In genomic region chr10:30832727-30833624, GRCh38 we compare ENCODE assay signal across 12 cellular contexts.
"Had no signal": no experiment of that assay in that cellular context is flagged by ENCODE, and none has a peak within 500 bp of the region (broad histone marks: within the 10 kb centered on the region; RNA-seq: fewer than 3 reads in every experiment).

No MANE protein-coding gene starts in this region.

- H3K36me3 Mint-ChIP-seq: neural progenitor cell had no signal

- H3K27ac ChIP-seq: cardiac muscle cell, left lung, neural progenitor cell, parathyroid adenoma had no signal

- H3K4me1 Mint-ChIP-seq: stimulated activated naive B cell treated with anti-CD40 and anti-IgM and Interleukin-4, amounts not matched to agents 10 μg/mL and 1 μg/mL and 100 μg/mL, for 72 hours had no signal

- H3K9me3 ChIP-seq: heart left ventricle, left lung, upper lobe of left lung had no signal

- ATAC-seq: activated CD8-positive, alpha-beta T cell treated with anti-CD3 and anti-CD28 coated beads for 36 hours; left lung; stimulated activated naive B cell treated with anti-CD40 and anti-IgM and Interleukin-4, amounts not matched to agents 10 μg/mL and 1 μg/mL and 100 μg/mL, for 72 hours had no signal

- H3K27ac Mint-ChIP-seq: activated CD8-positive, alpha-beta T cell treated with anti-CD3 and anti-CD28 coated beads for 36 hours; activated T-helper 1 cell treated with anti-CD3 and anti-CD28 coated beads, Interleukin-12 subunit alpha, Interleukin-12 subunit beta, Interleukin-2, Interleukin-4 antibody, amounts not matched to agents 30 ng/mL and 10 ng/mL and 1 ng/mL, durations not matched to agents 14 hours and 24 hours and 36 hours; neural progenitor cell; stimulated activated naive B cell treated with anti-CD40 and anti-IgM and Interleukin-4, amounts not matched to agents 10 μg/mL and 1 μg/mL and 100 μg/mL, for 72 hours had no signal

- DNase-seq: activated CD8-positive, alpha-beta memory T cell treated with anti-CD3 and anti-CD28 coated beads, Interleukin-2, amount 50 U/mL, for 48 hours; activated CD8-positive, alpha-beta T cell treated with anti-CD3 and anti-CD28 coated beads for 36 hours; activated naive CD4-positive, alpha-beta T cell treated with Interleukin-2 at 50 U/mL for 16 hours; heart left ventricle; left lung; stimulated activated CD4-positive, alpha-beta T cell treated with anti-CD3 and anti-CD28 coated beads, Interleukin-2, amount 100 ng/mL, for 24 hours; stimulated activated naive B cell treated with anti-CD40 and anti-IgM and Interleukin-4, amounts not matched to agents 10 μg/mL and 1 μg/mL and 100 μg/mL, for 72 hours; upper lobe of left lung had no signal

- H3K4me3 Mint-ChIP-seq: activated CD8-positive, alpha-beta T cell treated with anti-CD3 and anti-CD28 coated beads for 36 hours; activated T-helper 1 cell treated with anti-CD3 and anti-CD28 coated beads, Interleukin-12 subunit alpha, Interleukin-12 subunit beta, Interleukin-2, Interleukin-4 antibody, amounts not matched to agents 30 ng/mL and 10 ng/mL and 1 ng/mL, durations not matched to agents 14 hours and 24 hours and 36 hours; neural progenitor cell; stimulated activated naive B cell treated with anti-CD40 and anti-IgM and Interleukin-4, amounts not matched to agents 10 μg/mL and 1 μg/mL and 100 μg/mL, for 72 hours had no signal

- H3K27me3 Mint-ChIP-seq: activated CD8-positive, alpha-beta T cell treated with anti-CD3 and anti-CD28 coated beads for 36 hours had no signal

- H3K36me3 ChIP-seq: cardiac muscle cell, heart left ventricle, left lung, neural progenitor cell had no signal

- H3K4me3 ChIP-seq: cardiac muscle cell, heart left ventricle, left lung, neural progenitor cell, upper lobe of left lung had no signal

- H3K4me1 ChIP-seq: left lung, parathyroid adenoma had no signal

- H3K27me3 ChIP-seq: cardiac muscle cell, heart left ventricle, left lung, neural progenitor cell, upper lobe of left lung had no signal

- H3K9me3 Mint-ChIP-seq: activated CD8-positive, alpha-beta T cell treated with anti-CD3 and anti-CD28 coated beads for 36 hours; activated T-helper 1 cell treated with anti-CD3 and anti-CD28 coated beads, Interleukin-12 subunit alpha, Interleukin-12 subunit beta, Interleukin-2, Interleukin-4 antibody, amounts not matched to agents 30 ng/mL and 10 ng/mL and 1 ng/mL, durations not matched to agents 14 hours and 24 hours and 36 hours; neural progenitor cell had no signal
